ENCODE assay signal across 2 cellular contexts in genomic region chr15:98735304-98735703, GRCh38.
TF ChIP-seq lines count a peak whose summit lies in the region.

No MANE protein-coding gene starts in this region.

TF ChIP-seq in HepG2, 621 proteins besides CTCF, POLR2A, EP300 and RAD21:
- TF ChIP-seq ZNF589 (CRISPR knock-in tag; conservative IDR thresholded peaks at IDR 0.05) (no peak), ESRRA (CRISPR knock-in tag; IDR thresholded peaks at IDR 0.05; ENCODE audit: low read depth) (no peak), THAP11 (CRISPR knock-in tag; IDR thresholded peaks at IDR 0.05) (no peak)

TF ChIP-seq in endothelial cell of umbilical vein, 7 proteins besides CTCF, POLR2A, EP300 and RAD21:
- TF ChIP-seq MYC (IDR thresholded peaks at IDR 0.05; ENCODE audit: low read depth, low read length) = no peak
- no peak for TF ChIP-seq GATA2 (IDR thresholded peaks at IDR 0.05; ENCODE audit: insufficient read depth, insufficient read length, low read depth, low read length)
- TF ChIP-seq POLR2AphosphoS5 (IDR thresholded peaks at IDR 0.05; ENCODE audit: insufficient read depth, low read depth, low read length) = no peak
- TF ChIP-seq, protein P1, sequence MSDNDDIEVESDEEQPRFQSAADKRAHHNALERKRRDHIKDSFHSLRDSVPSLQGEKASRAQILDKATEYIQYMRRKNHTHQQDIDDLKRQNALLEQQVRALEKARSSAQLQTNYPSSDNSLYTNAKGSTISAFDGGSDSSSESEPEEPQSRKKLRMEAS (IDR thresholded peaks at IDR 0.05; ENCODE audit: insufficient read depth, insufficient read length) = no peak
- TF ChIP-seq JUN (IDR thresholded peaks at IDR 0.05; ENCODE audit: borderline replicate concordance, insufficient read depth, insufficient read length, low read depth) = no peak
- TF ChIP-seq EZH2 (IDR thresholded peaks at IDR 0.05; ENCODE audit: borderline replicate concordance, low read depth, low read length, severe bottlenecking) = no peak
- no peak for TF ChIP-seq FOS (IDR thresholded peaks at IDR 0.05; ENCODE audit: borderline replicate concordance, insufficient read depth, low read length)
